ENCODE assay signal across 25 cellular contexts in genomic region chr11:57313788-57314135, GRCh38. TPM values are rescaled to one million over a fixed set of nuclear protein-coding genes. Genes with fewer than 3 reads are reported as not detected.
DNase-seq lines count a peak whose midpoint lies in the region; ATAC-seq and TF ChIP-seq lines count a peak whose summit lies in the region.
"Had no signal": no experiment of that assay in that cellular context is flagged by ENCODE, and none has a peak within 500 bp of the region (broad histone marks: within the 10 kb centered on the region; RNA-seq: fewer than 3 reads in every experiment).

No MANE protein-coding gene starts in this region.

- POLR2A ChIA-PET in RWPE1 (lab: Yijun Ruan, JAX; ENCODE audit: low non-redundant PET), result no interaction called here

- no peaks in the 10 kb centered on the region for H3K9me3 ChIP-seq in neural progenitor cell (ENCODE audit: low read depth)
- H3K9me3 ChIP-seq in vagina, result no peaks in the 10 kb centered on the region
- H3K9me3 ChIP-seq: SK-N-SH, transverse colon had no signal

- H3K9me3 Mint-ChIP-seq in neural progenitor cell, result no peaks in the 10 kb centered on the region
- H3K9me3 Mint-ChIP-seq: dendritic cell treated with granulocyte-macrophage colony-stimulating factor and Interleukin-4, amounts not matched to agents 40 ng/mL and 50 ng/mL, for 4 days; mesothelial cell of epicardium; naive thymus-derived CD8-positive, alpha-beta T cell; stimulated activated naive CD8-positive, alpha-beta T cell treated with anti-CD3 and anti-CD28 coated beads, Interleukin-15, amount 100 ng/mL, for 72 hours; T-helper 1 cell treated with Interleukin-12 subunit alpha and Interleukin-12 subunit beta and Interleukin-4 antibody, amounts not matched to agents 30 μg/mL and 1 μg/mL, for 36 hours had no signal

- peaks cover 15% of the 10 kb centered on the region for H3F3A ChIP-seq in neural progenitor cell (ENCODE audit: low read depth)

- H3K4me3 ChIP-seq in coronary artery (no peak overlapping the region), neural progenitor cell (no peak overlapping the region), vagina (no peak overlapping the region)
- H3K4me3 ChIP-seq: transverse colon had no signal

- no peak overlapping the region for H3K4me2 ChIP-seq in neural progenitor cell
- H3K4me2 ChIP-seq: SK-N-SH had no signal

- H3K36me3 ChIP-seq in neural progenitor cell (no peaks in the 10 kb centered on the region), vagina (peaks cover 2 to 83% of the 10 kb centered on the region in 2 donors)

- TF ChIP-seq CTCF in RWPE1 (conservative IDR thresholded peaks at IDR 0.05; ENCODE audit: low read depth) (no peak), coronary artery (IDR thresholded peaks at IDR 0.05) (no peak), neural progenitor cell (IDR thresholded peaks at IDR 0.05) (no peak), vagina (IDR thresholded peaks at IDR 0.05) (no peak)

- H3K27me3 ChIP-seq in neural progenitor cell (no peaks in the 10 kb centered on the region), vagina (no peaks in the 10 kb centered on the region)
- H3K27me3 ChIP-seq: transverse colon had no signal

- H4K20me1 ChIP-seq in neural progenitor cell (ENCODE audit: low read depth), result peaks cover 74% of the 10 kb centered on the region

- no peak overlapping the region for H3K4me3 Mint-ChIP-seq in neural progenitor cell
- H3K4me3 Mint-ChIP-seq: activated CD8-positive, alpha-beta T cell treated with anti-CD3 and anti-CD28 coated beads, Interleukin-2, amount 10 ng/mL, durations not matched to agents 7 days and 5 days; dendritic cell treated with granulocyte-macrophage colony-stimulating factor and Interleukin-4, amounts not matched to agents 40 ng/mL and 50 ng/mL, for 4 days; mesothelial cell of epicardium; naive thymus-derived CD8-positive, alpha-beta T cell; stimulated activated naive CD8-positive, alpha-beta T cell treated with anti-CD3 and anti-CD28 coated beads, Interleukin-15, amount 100 ng/mL, for 72 hours; T-helper 1 cell treated with Interleukin-12 subunit alpha and Interleukin-12 subunit beta and Interleukin-4 antibody, amounts not matched to agents 30 μg/mL and 1 μg/mL, for 36 hours had no signal

- CTCF ChIA-PET in RWPE1 (lab: Yijun Ruan, JAX), result no interaction called here

- H2AFZ ChIP-seq in neural progenitor cell (replicated peaks), result no peak overlapping the region

- TF ChIP-seq POLR2A in vagina (IDR thresholded peaks at IDR 0.05), result no peak

- DNase-seq in RWPE1 (ENCODE audit: low spot score), result no peak
- DNase-seq in coronary artery (ENCODE audit: low spot score), result no peak
- no peak for DNase-seq in neural progenitor cell (ENCODE audit: low spot score)
- no peak for DNase-seq in vagina (ENCODE audit: extremely low spot score in 2 of 2)
- no peak for DNase-seq in amygdala (lab: John Stamatoyannopoulos, UW)
- DNase-seq: activated CD8-positive, alpha-beta T cell treated with anti-CD3 and anti-CD28 coated beads, Interleukin-2, amount 10 ng/mL, durations not matched to agents 7 days and 5 days; activated effector memory CD4-positive, alpha-beta T cell treated with anti-CD3 and anti-CD28 coated beads, Interleukin-2, amount 50 U/mL, for 16 hours; DND-41; Karpas-422; left ventricle myocardium superior; naive thymus-derived CD8-positive, alpha-beta T cell; NCI-H146; NCI-H2107; NCI-H446 treated with DMSO at 0.1 percent for 48 hours; SK-N-SH; stimulated activated naive CD8-positive, alpha-beta T cell treated with anti-CD3 and anti-CD28 coated beads, Interleukin-15, amount 100 ng/mL, for 72 hours; transverse colon had no signal

- peaks cover 26% of the 10 kb centered on the region for H3K4me1 Mint-ChIP-seq in neural progenitor cell

- H3K79me2 ChIP-seq in neural progenitor cell (ENCODE audit: low read depth), result peaks cover 26% of the 10 kb centered on the region

- H3K9ac ChIP-seq in neural progenitor cell, result no peak overlapping the region
- H3K9ac ChIP-seq: SK-N-SH had no signal

- ATAC-seq in GM21390 (IDR thresholded peaks at IDR 0.05; ENCODE audit: unreplicated experiment) (no peak), GM21526 (IDR thresholded peaks at IDR 0.05; ENCODE audit: low FRiP score, unreplicated experiment) (no peak)
- ATAC-seq: activated CD8-positive, alpha-beta T cell treated with anti-CD3 and anti-CD28 coated beads, Interleukin-2, amount 10 ng/mL, durations not matched to agents 7 days and 5 days; HepG2; left ventricle myocardium superior; naive thymus-derived CD8-positive, alpha-beta T cell; stimulated activated naive CD8-positive, alpha-beta T cell treated with anti-CD3 and anti-CD28 coated beads, Interleukin-15, amount 100 ng/mL, for 72 hours had no signal

- H3K27me3 Mint-ChIP-seq in neural progenitor cell (ENCODE audit: insufficient read depth, low read depth), result peaks cover 7% of the 10 kb centered on the region
- H3K27me3 Mint-ChIP-seq: naive thymus-derived CD8-positive, alpha-beta T cell; stimulated activated naive CD8-positive, alpha-beta T cell treated with anti-CD3 and anti-CD28 coated beads, Interleukin-15, amount 100 ng/mL, for 72 hours had no signal

- H3K36me3 Mint-ChIP-seq in neural progenitor cell, result peaks cover 25% of the 10 kb centered on the region

- H3K27ac ChIP-seq in RWPE1 (peak overlapping the region; percentile 97), coronary artery (peak overlapping the region; percentile 86 to 99), neural progenitor cell (no peak overlapping the region), vagina (peak overlapping the region; percentile 93)
- H3K27ac ChIP-seq: HL-60 had no signal

- intact Hi-C loops in vagina (cut with DNase I), result loop anchor here (5.0 kb wide), 1 partner anchor 1264 kb away; the partner anchor contains the start of genes LPXN and ZFP91

- H3K4me1 ChIP-seq in neural progenitor cell (peaks cover 5% of the 10 kb centered on the region), vagina (peaks cover 85% of the 10 kb centered on the region)

- H3K27ac Mint-ChIP-seq in neural progenitor cell, result peak overlapping the region; percentile 74
- H3K27ac Mint-ChIP-seq: activated CD8-positive, alpha-beta T cell treated with anti-CD3 and anti-CD28 coated beads, Interleukin-2, amount 10 ng/mL, durations not matched to agents 7 days and 5 days; dendritic cell treated with granulocyte-macrophage colony-stimulating factor and Interleukin-4, amounts not matched to agents 40 ng/mL and 50 ng/mL, for 4 days; mesothelial cell of epicardium; naive thymus-derived CD8-positive, alpha-beta T cell; stimulated activated naive CD8-positive, alpha-beta T cell treated with anti-CD3 and anti-CD28 coated beads, Interleukin-15, amount 100 ng/mL, for 72 hours; T-helper 1 cell treated with Interleukin-12 subunit alpha and Interleukin-12 subunit beta and Interleukin-4 antibody, amounts not matched to agents 30 μg/mL and 1 μg/mL, for 36 hours had no signal

RNA-seq across cellular contexts. Expression of gene TNKS1BP1, which starts 11.0 kb away (rescaled TPM):
- total RNA-seq in neural progenitor cell (ENCODE audit: low replicate concordance), result 11.7 and 45.1 TPM in 2 replicates
- 159 TPM for total RNA-seq in vagina

RNA-seq across cellular contexts. Expression of gene SSRP1, which starts 21.9 kb away (rescaled TPM):
- total RNA-seq in neural progenitor cell (ENCODE audit: low replicate concordance), result 186 and 222 TPM in 2 replicates
- 85.4 TPM for total RNA-seq in vagina

RNA-seq across cellular contexts. Expression of gene P2RX3, which starts 24.4 kb away (rescaled TPM):
- total RNA-seq in neural progenitor cell (ENCODE audit: low replicate concordance) (1.5 and 2.4 TPM in 2 replicates), vagina (not detected)
- total RNA-seq: activated CD8-positive, alpha-beta T cell treated with anti-CD3 and anti-CD28 coated beads, Interleukin-2, amount 10 ng/mL, durations not matched to agents 7 days and 5 days; HepG2; naive thymus-derived CD8-positive, alpha-beta T cell; omental fat pad; transverse colon had no signal
